Comparison of ENCODE assay signal across 1 cellular context in genomic region chr7:29564455-29565185, GRCh38.
TF ChIP-seq lines count a peak whose summit lies in the region.

No MANE protein-coding gene starts in this region.

TF ChIP-seq in H1, 55 proteins besides CTCF, POLR2A, EP300 and RAD21:
- TF ChIP-seq BCL11A (IDR thresholded peaks at IDR 0.05; ENCODE audit: low read depth in 2 of 2, low read length in 2 of 2) (no peak), CHD7 (IDR thresholded peaks at IDR 0.05; ENCODE audit: insufficient replicate concordance, low read length) (no peak), CHD1 (IDR thresholded peaks at IDR 0.05; ENCODE audit: low read depth, low read length) (no peak), CHD2 (IDR thresholded peaks at IDR 0.05; ENCODE audit: low read length) (no peak), SRF (IDR thresholded peaks at IDR 0.05; ENCODE audit: low read depth, low read length) (no peak), RXRA (IDR thresholded peaks at IDR 0.05; ENCODE audit: insufficient read depth, low read depth, low read length) (no peak), SIRT6 (IDR thresholded peaks at IDR 0.05; ENCODE audit: low read length) (no peak), SP2 (IDR thresholded peaks at IDR 0.05; ENCODE audit: low read length) (no peak), EZH2 (IDR thresholded peaks at IDR 0.05; ENCODE audit: low read depth, low read length, severe bottlenecking) (peak; percentile 61), SUZ12 (IDR thresholded peaks at IDR 0.05; ENCODE audit: low read length) (peak; percentile 43; the same call in 1 of the 2 replicates), ASH2L (IDR thresholded peaks at IDR 0.05; ENCODE audit: low read length) (peak; percentile 62), HDAC2 (IDR thresholded peaks at IDR 0.05; ENCODE audit: borderline replicate concordance in 1 of 2, low read depth in 2 of 2, low read length in 2 of 2) (no peak), ATF3 (IDR thresholded peaks at IDR 0.05; ENCODE audit: insufficient read depth, low read depth, low read length) (no peak), TAF7 (optimal IDR thresholded peaks at IDR 0.05; ENCODE audit: borderline replicate concordance, low read depth, low read length) (no peak), POLR2AphosphoS5 (IDR thresholded peaks at IDR 0.05; ENCODE audit: low read depth, low read length) (no peak), YY1 (IDR thresholded peaks at IDR 0.05; ENCODE audit: low read depth, low read length) (no peak), SIX5 (IDR thresholded peaks at IDR 0.05; ENCODE audit: low read depth, low read length) (no peak), KDM1A (IDR thresholded peaks at IDR 0.05; ENCODE audit: borderline replicate concordance, low read length) (no peak), MAX (IDR thresholded peaks at IDR 0.05) (peak; percentile 47), GABPA (IDR thresholded peaks at IDR 0.05; ENCODE audit: borderline replicate concordance, insufficient read depth, low read length) (no peak), CTBP2 (IDR thresholded peaks at IDR 0.05; ENCODE audit: borderline replicate concordance, insufficient read depth, insufficient read length, low read length) (no peak), CBX5 (IDR thresholded peaks at IDR 0.05; ENCODE audit: low read depth, low read length) (no peak), E2F6 (IDR thresholded peaks at IDR 0.05) (no peak), CEBPB (IDR thresholded peaks at IDR 0.05; ENCODE audit: low read depth, low read length) (peak; percentile 46; the same call in 1 of the 2 replicates), KDM4A (IDR thresholded peaks at IDR 0.05; ENCODE audit: low read depth, low read length, severe bottlenecking) (peak; percentile 47), HDAC6 (IDR thresholded peaks at IDR 0.05; ENCODE audit: low read depth, low read length) (no peak), RNF2 (IDR thresholded peaks at IDR 0.05; ENCODE audit: borderline replicate concordance, low read depth, low read length, missing control alignments, poor library complexity, severe bottlenecking) (peak; percentile 24), POU5F1 (IDR thresholded peaks at IDR 0.05; ENCODE audit: low read depth, low read length) (no peak), KDM5A (IDR thresholded peaks at IDR 0.05; ENCODE audit: low read length) (no peak)
